Comparison of ENCODE assay signal across 11 cellular contexts in genomic region chr15:71295242-71296031, GRCh38.
DNase-seq lines count a peak whose midpoint lies in the region; ATAC-seq, FAIRE-seq and TF ChIP-seq lines count a peak whose summit lies in the region.
"Had no signal": no experiment of that assay in that cellular context is flagged by ENCODE, and none has a peak within 500 bp of the region (broad histone marks: within the 10 kb centered on the region; RNA-seq: fewer than 3 reads in every experiment).

No MANE protein-coding gene starts in this region.

- ATAC-seq in foreskin keratinocyte (peak; percentile 89), GM18519 (IDR thresholded peaks at IDR 0.05; ENCODE audit: low FRiP score, unreplicated experiment) (no peak)

- TF ChIP-seq CTCF in foreskin keratinocyte (conservative IDR thresholded peaks at IDR 0.05) (no peak), D721Med (IDR thresholded peaks at IDR 0.05; ENCODE audit: insufficient read depth, missing control alignments) (no peak)

- H3K4me3 ChIP-seq in SJSA1 = no peak overlapping the region

- H3K4me1 ChIP-seq in SJSA1 (replicated peaks) = peaks cover 36% of the 10 kb centered on the region
- H3K4me1 ChIP-seq in foreskin keratinocyte = peaks cover 27% of the 10 kb centered on the region

- DNase-seq in DMS53 (lab: John Stamatoyannopoulos, UW) = peak; percentile 9
- DNase-seq in DMS53 treated with DMSO at 0.1 percent for 48 hours (lab: John Stamatoyannopoulos, UW; ENCODE audit: unreplicated experiment) = no peak
- DNase-seq in SJSA1 (ENCODE audit: low read depth in 1 of 2, low spot score in 2 of 2) = peak; percentile 91 to 97
- DNase-seq in foreskin keratinocyte = peak; percentile 100
- peak; percentile 97 for DNase-seq in stromal cell of bone marrow (ENCODE audit: low read depth)
- no peak for DNase-seq in NCI-H524 (lab: John Stamatoyannopoulos, UW)
- DNase-seq in D721Med (ENCODE audit: insufficient read length, low spot score) = no peak

- no peak for FAIRE-seq in D721Med (lab: Jason Lieb, UNC)
- FAIRE-seq: endometrium, H1 had no signal

- H3K9me3 ChIP-seq in SJSA1 (replicated peaks) = no peaks in the 10 kb centered on the region

- H3K27me3 ChIP-seq in SJSA1 (replicated peaks) (no peaks in the 10 kb centered on the region), foreskin keratinocyte (no peaks in the 10 kb centered on the region)

- no peaks in the 10 kb centered on the region; the same call in 1 of the 2 replicates for H3K36me3 ChIP-seq in SJSA1

- peak overlapping the region; percentile 99 for H3K27ac ChIP-seq in SJSA1
- H3K27ac ChIP-seq in foreskin keratinocyte = peak overlapping the region; percentile 89
- H3K27ac ChIP-seq: 22Rv1 had no signal

Comparison
In these comparisons a context has a peak if more than half of its experiments do, and no peak if none do; other contexts are left out.
1. DNase-seq: peak in DMS53 (single experiment), SJSA1 (2 of 2), foreskin keratinocyte (2 of 2) and stromal cell of bone marrow (single experiment); none in DMS53 treated with DMSO at 0.1 percent for 48 hours (single experiment), NCI-H524 (0 of 2) and D721Med (single experiment).